In the genomic region with DNA sequence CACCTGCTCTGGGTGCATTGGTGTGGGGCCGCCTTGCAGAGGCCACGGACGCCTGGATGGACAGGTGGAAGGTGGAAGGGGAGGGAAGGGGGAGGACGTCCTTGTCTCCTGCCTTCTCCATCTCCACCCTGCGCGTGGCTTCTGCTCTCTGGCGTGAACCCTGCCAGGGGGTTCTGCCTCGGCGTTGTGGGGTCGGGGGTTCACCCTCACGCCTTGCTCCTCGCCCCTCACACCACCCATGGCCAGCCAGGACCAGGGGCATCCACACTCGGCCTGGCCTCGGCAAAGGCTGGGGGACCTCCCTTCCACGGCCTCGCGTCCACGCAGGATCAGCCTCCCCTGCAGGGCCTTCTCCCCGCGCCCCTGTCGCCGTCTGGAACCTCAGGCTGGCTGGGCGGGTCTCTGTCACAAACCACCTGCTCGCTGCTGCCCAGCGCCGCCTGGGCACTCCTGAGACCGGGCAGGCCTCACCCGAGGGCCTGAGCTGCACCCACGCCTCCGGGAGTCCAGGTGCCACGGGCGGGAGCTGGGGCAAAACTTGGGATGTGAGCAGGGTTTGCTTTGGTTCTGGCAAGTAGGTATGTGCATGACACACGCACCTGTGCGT, we compare ENCODE assay signal across 22 cellular contexts.
DNase-seq lines count a peak whose midpoint lies in the region; ATAC-seq, FAIRE-seq and TF ChIP-seq lines count a peak whose summit lies in the region.
"Had no signal": no experiment of that assay in that cellular context is flagged by ENCODE, and none has a peak within 500 bp of the region (broad histone marks: within the 10 kb centered on the region; RNA-seq: fewer than 3 reads in every experiment).

No MANE protein-coding gene starts in this region.

- CTCF ChIA-PET in H1 (lab: Charles Lee; ENCODE audit: partially characterized antibody) = interaction anchor here (0.9 kb wide), 1 partner anchor 471 kb away, joined by 3 read pairs; no protein-coding TSS in a partner anchor

- H3K9ac ChIP-seq in H1 (replicated peaks in 1 of 4; ENCODE audit: extremely low read depth in 1 of 4, low read depth in 3 of 4, low read length in 3 of 4) = no peak overlapping the region
- H3K9ac ChIP-seq in neuronal stem cell (ENCODE audit: low read depth, low read length, poor library complexity) = no peak overlapping the region
- no peak overlapping the region for H3K9ac ChIP-seq in colonic mucosa (ENCODE audit: low read depth in 2 of 2, low read length in 2 of 2)

- no peak for TF ChIP-seq RAD21 in H1 (IDR thresholded peaks at IDR 0.05 in 1 of 2, conservative IDR thresholded peaks at IDR 0.05 in 1 of 2; ENCODE audit: low read depth in 2 of 2, low read length in 2 of 2)

- POLR2A ChIA-PET in H1 (lab: Charles Lee; ENCODE audit: partially characterized antibody) = no interaction called here

- H3K4me1 ChIP-seq in H1 (replicated peaks in 1 of 4; ENCODE audit: control insufficient read depth in 3 of 4, insufficient read depth in 4 of 4, low read length in 3 of 4) (peaks cover 0 to 3% (median under 1%) of the 10 kb centered on the region in 4 experiments; a peak in 4 of 7 replicates), neuronal stem cell (ENCODE audit: control insufficient read depth in 2 of 2, insufficient read depth in 1 of 2, low read depth in 1 of 2, low read length in 2 of 2) (peaks cover 0 to 2% of the 10 kb centered on the region in 2 donors), colonic mucosa (no peaks in the 10 kb centered on the region)
- H3K4me1 ChIP-seq: BE2C had no signal

- H3K36me3 Mint-ChIP-seq in stimulated activated memory B cell treated with anti-CD40 and anti-IgM and Interleukin-4, amounts not matched to agents 10 μg/mL and 1 μg/mL and 100 μg/mL, for 72 hours = no peaks in the 10 kb centered on the region
- H3K36me3 Mint-ChIP-seq: CD4-positive, CD25-positive, alpha-beta regulatory T cell; CD8-positive, alpha-beta memory T cell had no signal

- no peak overlapping the region for H2BK5ac ChIP-seq in H1 (ENCODE audit: low read depth, low read length)
- peak overlapping the region; percentile 31 for H2BK5ac ChIP-seq in neuronal stem cell (ENCODE audit: low read length)

- H3K4me1 Mint-ChIP-seq in stimulated activated memory B cell treated with anti-CD40 and anti-IgM and Interleukin-4, amounts not matched to agents 10 μg/mL and 1 μg/mL and 100 μg/mL, for 72 hours = no peaks in the 10 kb centered on the region
- H3K4me1 Mint-ChIP-seq: GM23338 had no signal

- no peak for FAIRE-seq in H1 (lab: Jason Lieb, UNC)
- FAIRE-seq: A204.1, D721Med, G401.6, GM12891, GM19239 had no signal

- H4K8ac ChIP-seq in H1 (ENCODE audit: extremely low read depth, insufficient read depth, low read length) = peak overlapping the region; percentile 38; the same call in 1 of the 2 replicates
- H4K8ac ChIP-seq in neuronal stem cell (ENCODE audit: low read depth, low read length) = peak overlapping the region; percentile 57

- H4K91ac ChIP-seq in H1 (replicated peaks; ENCODE audit: insufficient read length, low read length) (no peak overlapping the region), neuronal stem cell (ENCODE audit: low read depth, low read length, poor library complexity) (no peak overlapping the region)

- H3K4me3 Mint-ChIP-seq in stimulated activated memory B cell treated with anti-CD40 and anti-IgM and Interleukin-4, amounts not matched to agents 10 μg/mL and 1 μg/mL and 100 μg/mL, for 72 hours = no peak overlapping the region
- H3K4me3 Mint-ChIP-seq: CD4-positive, CD25-positive, alpha-beta regulatory T cell; CD8-positive, alpha-beta memory T cell; GM23338; H9 had no signal

- H3K4me3 ChIP-seq in H1 (ENCODE audit: extremely low read depth in 1 of 4, insufficient read depth in 2 of 4, low read depth in 3 of 4, low read length in 4 of 4) (no peak overlapping the region), neuronal stem cell (ENCODE audit: low read length in 2 of 2) (no peak overlapping the region), colonic mucosa (no peak overlapping the region)
- H3K4me3 ChIP-seq: GM23338 had no signal

- H2AK5ac ChIP-seq in H1 (ENCODE audit: low read depth, low read length) = no peak overlapping the region
- H2AK5ac ChIP-seq in neuronal stem cell (ENCODE audit: low read depth, low read length) = peak overlapping the region; percentile 90

- no peaks in the 10 kb centered on the region for H3K79me1 ChIP-seq in H1 (ENCODE audit: low read depth, low read length)
- H3K79me1 ChIP-seq in neuronal stem cell (ENCODE audit: low read depth, low read length) = no peaks in the 10 kb centered on the region

- peak; percentile 32 for ATAC-seq in stimulated activated memory B cell treated with anti-CD40 and anti-IgM and Interleukin-4, amounts not matched to agents 10 μg/mL and 1 μg/mL and 100 μg/mL, for 72 hours
- ATAC-seq in HG03460 (IDR thresholded peaks at IDR 0.05; ENCODE audit: unreplicated experiment) = no peak
- ATAC-seq: GM23338 had no signal

- H3K9me3 ChIP-seq in H1 (ENCODE audit: insufficient read depth in 2 of 2, low read depth in 1 of 2, low read length in 1 of 2) (no peaks in the 10 kb centered on the region), neuronal stem cell (replicated peaks in 1 of 2; ENCODE audit: control insufficient read depth in 2 of 2, insufficient read depth in 1 of 2, low read depth in 1 of 2, low read length in 2 of 2) (no peaks in the 10 kb centered on the region), colonic mucosa (no peaks in the 10 kb centered on the region)
- H3K9me3 ChIP-seq: BE2C had no signal

- intact Hi-C loops in colonic mucosa (cut with DNase I) = no loop called here

- no peaks in the 10 kb centered on the region for H3K27me3 Mint-ChIP-seq in stimulated activated memory B cell treated with anti-CD40 and anti-IgM and Interleukin-4, amounts not matched to agents 10 μg/mL and 1 μg/mL and 100 μg/mL, for 72 hours

- H3K36me3 ChIP-seq in H1 (ENCODE audit: control insufficient read depth in 2 of 4, insufficient read depth in 4 of 4, low read length in 3 of 4) = no peaks in the 10 kb centered on the region
- no peaks in the 10 kb centered on the region for H3K36me3 ChIP-seq in neuronal stem cell (replicated peaks in 1 of 2; ENCODE audit: control insufficient read depth in 2 of 2, insufficient read depth in 2 of 2, low read length in 2 of 2)
- no peaks in the 10 kb centered on the region for H3K36me3 ChIP-seq in colonic mucosa
- H3K36me3 ChIP-seq: BE2C had no signal

- no peak for TF ChIP-seq POLR2A in H1 (IDR thresholded peaks at IDR 0.05; ENCODE audit: control extremely low read depth in 1 of 2, low read depth in 2 of 2, low read length in 2 of 2)

- H3K23me2 ChIP-seq in H1 (ENCODE audit: low read depth, low read length) = no peaks in the 10 kb centered on the region

- no peak for TF ChIP-seq EP300 in H1 (IDR thresholded peaks at IDR 0.05; ENCODE audit: borderline replicate concordance in 1 of 2, low read depth in 2 of 2, low read length in 2 of 2)

- TF ChIP-seq CTCF in H1 (IDR thresholded peaks at IDR 0.05; ENCODE audit: control extremely low read depth in 1 of 3, insufficient read depth in 1 of 3, low read depth in 1 of 3, low read length in 3 of 3) (no peak), colonic mucosa (IDR thresholded peaks at IDR 0.05) (no peak)

- no peak overlapping the region for H3K23ac ChIP-seq in H1 (ENCODE audit: insufficient read length)
- H3K23ac ChIP-seq in neuronal stem cell (ENCODE audit: low read depth, low read length, poor library complexity) = peak overlapping the region; percentile 9

- H3K4ac ChIP-seq in H1 (replicated peaks; ENCODE audit: insufficient read length, low read depth, low read length) = no peak overlapping the region
- peak overlapping the region; percentile 57 for H3K4ac ChIP-seq in neuronal stem cell (ENCODE audit: low read length)

- no peak overlapping the region for H2BK20ac ChIP-seq in H1 (ENCODE audit: low read length)

- no peak overlapping the region for H3K56ac ChIP-seq in H1 (replicated peaks; ENCODE audit: insufficient read length, low read depth, low read length)

- DNase-seq in central memory CD4-positive, alpha-beta T cell = peak; percentile 0
- DNase-seq in H1 (ENCODE audit: low read depth in 1 of 2, low spot score in 2 of 2) (no peak), neuronal stem cell (ENCODE audit: low spot score) (no peak), colonic mucosa (no peak), glomerular visceral epithelial cell (ENCODE audit: extremely low spot score) (no peak), NCI-H82 (lab: John Stamatoyannopoulos, UW) (no peak)
- DNase-seq: ACHN; BE2C; C1 segment of cervical spinal cord; CD4-positive, CD25-positive, alpha-beta regulatory T cell; CD8-positive, alpha-beta memory T cell; COR-L47; H9 had no signal

- no peaks in the 10 kb centered on the region for H3K27me3 ChIP-seq in H1 (replicated peaks in 1 of 4; ENCODE audit: control insufficient read depth in 3 of 4, extremely low read depth in 1 of 4, insufficient read depth in 3 of 4, low read length in 3 of 4)
- H3K27me3 ChIP-seq in neuronal stem cell (ENCODE audit: control insufficient read depth in 3 of 3, insufficient read depth in 3 of 3, low read depth in 1 of 3, low read length in 3 of 3) = peaks cover 0 to 8% (median 0%) of the 10 kb centered on the region in 3 experiments
- no peaks in the 10 kb centered on the region for H3K27me3 ChIP-seq in colonic mucosa

- H4K20me1 ChIP-seq in H1 (replicated peaks in 1 of 2; ENCODE audit: control insufficient read depth in 1 of 2, insufficient read depth in 2 of 2, low read length in 2 of 2) = no peaks in the 10 kb centered on the region

- H2BK12ac ChIP-seq in H1 (ENCODE audit: low read depth, low read length) (no peak overlapping the region), neuronal stem cell (ENCODE audit: low read length) (peak overlapping the region; percentile 34)

- H2BK15ac ChIP-seq in H1 (ENCODE audit: low read length) (no peak overlapping the region), neuronal stem cell (ENCODE audit: low read length) (no peak overlapping the region)

- H3K14ac ChIP-seq in H1 (ENCODE audit: insufficient read length) = no peak overlapping the region
- H3K14ac ChIP-seq in neuronal stem cell (ENCODE audit: low read length) = peak overlapping the region; percentile 49

- no peak overlapping the region for H3K27ac Mint-ChIP-seq in stimulated activated memory B cell treated with anti-CD40 and anti-IgM and Interleukin-4, amounts not matched to agents 10 μg/mL and 1 μg/mL and 100 μg/mL, for 72 hours
- H3K27ac Mint-ChIP-seq: CD4-positive, CD25-positive, alpha-beta regulatory T cell; CD8-positive, alpha-beta memory T cell; GM23338 had no signal

- no peak overlapping the region for H3K18ac ChIP-seq in H1 (ENCODE audit: extremely low read depth, low read length)
- peak overlapping the region; percentile 81 for H3K18ac ChIP-seq in neuronal stem cell (ENCODE audit: low read length)

- H2BK120ac ChIP-seq in H1 (replicated peaks; ENCODE audit: low read depth, low read length) = no peak overlapping the region
- peak overlapping the region; percentile 38 for H2BK120ac ChIP-seq in neuronal stem cell (ENCODE audit: low read depth, low read length)

- no peak overlapping the region for H3K4me2 ChIP-seq in H1 (ENCODE audit: insufficient read depth in 1 of 2, low read depth in 2 of 2, low read length in 2 of 2)
- no peak overlapping the region for H3K4me2 ChIP-seq in neuronal stem cell (ENCODE audit: insufficient read depth, low read length, poor library complexity, severe bottlenecking)
- H3K4me2 ChIP-seq: GM23338 had no signal

- no peak overlapping the region for H4K5ac ChIP-seq in H1 (ENCODE audit: insufficient read length, low read depth, low read length)

- no peaks in the 10 kb centered on the region for H3K79me2 ChIP-seq in H1 (ENCODE audit: control insufficient read depth in 1 of 2, insufficient read depth in 2 of 2, low read length in 2 of 2)

- no peaks in the 10 kb centered on the region for H3K9me3 Mint-ChIP-seq in stimulated activated memory B cell treated with anti-CD40 and anti-IgM and Interleukin-4, amounts not matched to agents 10 μg/mL and 1 μg/mL and 100 μg/mL, for 72 hours
- H3K9me3 Mint-ChIP-seq: CD4-positive, CD25-positive, alpha-beta regulatory T cell; CD8-positive, alpha-beta memory T cell; H9 had no signal

- no peak overlapping the region for H3K27ac ChIP-seq in H1 (ENCODE audit: low read depth, low read length)
- H3K27ac ChIP-seq in neuronal stem cell (replicated peaks; ENCODE audit: low read length) = no peak overlapping the region
- no peak overlapping the region for H3K27ac ChIP-seq in colonic mucosa
- H3K27ac ChIP-seq: HL-60 had no signal

- WGBS in H1 (ENCODE audit: extremely low coverage in 1 of 2, insufficient coverage in 1 of 2, insufficient read length in 1 of 2, insufficient replicate concordance in 2 of 2, low coverage in 1 of 2, low lambda C conversion rate in 2 of 2, missing lambda C conversion rate in 1 of 2), 2 experiments = 90% methylated on average over 23 of the region's 34 CpGs; no CpG with 5 or more reads in 1 of the 2 experiments
- WGBS in neuronal stem cell (ENCODE audit: extremely low coverage in 2 of 2, insufficient read length in 2 of 2, insufficient replicate concordance in 1 of 2), 2 donors = no CpG with 5 or more reads among the region's 34 CpGs

- no peak overlapping the region for H2AFZ ChIP-seq in H1 (ENCODE audit: low read length)
- no peak overlapping the region for H2AFZ ChIP-seq in neuronal stem cell (ENCODE audit: low read length)
- H2AFZ ChIP-seq: GM23338 had no signal
